Comparison of ENCODE assay signal across 8 cellular contexts in the genomic region with DNA sequence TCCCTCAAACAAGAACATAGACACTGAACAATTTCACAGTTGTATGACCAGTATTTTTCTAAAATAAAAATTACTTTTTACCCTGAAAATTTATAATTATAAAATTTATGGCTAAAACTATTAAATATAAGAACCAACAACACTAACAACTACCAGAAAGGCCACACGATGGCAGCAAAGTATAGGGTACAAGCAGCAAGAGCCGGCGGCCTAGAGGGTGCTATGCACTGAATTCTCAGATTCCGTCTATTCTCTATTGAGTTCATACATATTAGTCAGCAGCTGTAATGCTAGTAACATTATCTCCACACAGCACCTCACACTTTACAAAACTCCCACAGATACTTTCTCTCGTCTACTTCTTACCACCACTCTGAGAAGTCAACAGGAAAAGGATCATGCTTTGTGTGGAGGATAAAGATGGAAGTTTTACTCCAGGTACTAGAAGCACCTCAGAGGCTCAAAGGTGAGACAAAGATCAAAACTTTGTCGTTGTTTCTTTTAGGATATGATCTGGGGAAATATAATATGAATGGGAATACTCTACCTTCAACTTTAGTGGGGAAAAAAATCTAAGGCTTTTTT.
DNase-seq lines count a peak whose midpoint lies in the region; ATAC-seq and TF ChIP-seq lines count a peak whose summit lies in the region.

No MANE protein-coding gene starts in this region.

- H3K9me3 ChIP-seq in OCI-LY1 (ENCODE audit: low read length), result no peaks in the 10 kb centered on the region
- no peaks in the 10 kb centered on the region for H3K9me3 ChIP-seq in esophagus squamous epithelium
- H3K9me3 ChIP-seq in neural cell (ENCODE audit: low read length), result no peaks in the 10 kb centered on the region
- H3K9me3 ChIP-seq in tibial artery, result no peaks in the 10 kb centered on the region

- no peak overlapping the region for H3K4me3 ChIP-seq in OCI-LY1 (ENCODE audit: low read depth, low read length, poor library complexity, severe bottlenecking)
- no peak overlapping the region for H3K4me3 ChIP-seq in esophagus squamous epithelium
- no peak overlapping the region for H3K4me3 ChIP-seq in neural cell (ENCODE audit: low read length)
- H3K4me3 ChIP-seq in tibial artery, result no peak overlapping the region

- DNase-seq in DMS79 treated with DMSO at 0.1 percent for 48 hours (lab: John Stamatoyannopoulos, UW), result peak; percentile 51
- peak; percentile 43 for DNase-seq in activated T-cell treated with anti-CD3 and anti-CD28 coated beads for 24 hours (ENCODE audit: low read depth)
- DNase-seq in esophagus squamous epithelium (lab: John Stamatoyannopoulos, UW), result peak; percentile 1
- peak; percentile 71 to 81 for DNase-seq in tibial artery

- H3K27me3 ChIP-seq in OCI-LY1 (ENCODE audit: insufficient read depth, low read length), result no peaks in the 10 kb centered on the region
- no peaks in the 10 kb centered on the region for H3K27me3 ChIP-seq in esophagus squamous epithelium
- no peaks in the 10 kb centered on the region for H3K27me3 ChIP-seq in neural cell (ENCODE audit: insufficient read depth, low read depth, low read length)
- H3K27me3 ChIP-seq in tibial artery, result no peaks in the 10 kb centered on the region

- H3K4me1 ChIP-seq in OCI-LY1 (ENCODE audit: insufficient read depth, low read length, severe bottlenecking), result no peaks in the 10 kb centered on the region
- H3K4me1 ChIP-seq in esophagus squamous epithelium, result peaks cover 0 to 12% (median 0%) of the 10 kb centered on the region in 3 donors
- peaks cover 0 to 8% (median 0%) of the 10 kb centered on the region in 4 donors for H3K4me1 ChIP-seq in tibial artery

- no peak for TF ChIP-seq EP300 in Ishikawa (IDR thresholded peaks at IDR 0.05; ENCODE audit: borderline replicate concordance)
- no peak for TF ChIP-seq EP300 in neural cell (conservative IDR thresholded peaks at IDR 0.05; ENCODE audit: poor library complexity, severe bottlenecking)

- H3F3A ChIP-seq in OCI-LY1 (ENCODE audit: insufficient read depth, low read length) (no peaks in the 10 kb centered on the region), neural cell (ENCODE audit: insufficient read depth, low read length, poor library complexity, severe bottlenecking) (no peaks in the 10 kb centered on the region)

- H3K9ac ChIP-seq in OCI-LY1 (ENCODE audit: low read length) (no peak overlapping the region), neural cell (ENCODE audit: low read length) (no peak overlapping the region)

- ATAC-seq in GM21576 (IDR thresholded peaks at IDR 0.05; ENCODE audit: unreplicated experiment), result peak; percentile 84

- H2AFZ ChIP-seq in OCI-LY1 (ENCODE audit: low read length), result no peak overlapping the region
- H2AFZ ChIP-seq in neural cell (ENCODE audit: low read depth, low read length), result no peak overlapping the region

- 10 to 12% methylated on average over 6 of the region's 6 CpGs for WGBS in esophagus squamous epithelium, 2 donors

- H3K79me2 ChIP-seq in OCI-LY1 (ENCODE audit: insufficient read depth, low read length), result no peaks in the 10 kb centered on the region
- no peaks in the 10 kb centered on the region for H3K79me2 ChIP-seq in neural cell (replicated peaks; ENCODE audit: insufficient read depth, low read length)

- H3K9me2 ChIP-seq in OCI-LY1 (ENCODE audit: low read depth, low read length), result no peaks in the 10 kb centered on the region
- no peaks in the 10 kb centered on the region for H3K9me2 ChIP-seq in neural cell (ENCODE audit: insufficient read depth, low read length)

- intact Hi-C loops in esophagus squamous epithelium (cut with DNase I), result loop anchor here (5.0 kb wide), 1 partner anchor 236 kb away; no protein-coding TSS in a partner anchor
- intact Hi-C loops in tibial artery (cut with DNase I; ENCODE audit: low total_unique reads), result loop anchor here (5.0 kb wide), 1 partner anchor 236 kb away; no protein-coding TSS in a partner anchor

- TF ChIP-seq RAD21 in Ishikawa (IDR thresholded peaks at IDR 0.05; ENCODE audit: low read depth), result peak; percentile 93
- peak; percentile 97 for TF ChIP-seq RAD21 in neural cell (conservative IDR thresholded peaks at IDR 0.05)

- no peaks in the 10 kb centered on the region for H4K20me1 ChIP-seq in OCI-LY1 (ENCODE audit: insufficient read depth, low read length)
- H4K20me1 ChIP-seq in neural cell (ENCODE audit: insufficient read depth), result no peaks in the 10 kb centered on the region

- H3K4me2 ChIP-seq in OCI-LY1 (ENCODE audit: low read length) (no peak overlapping the region), neural cell (ENCODE audit: low read length) (no peak overlapping the region)

- H3K36me3 ChIP-seq in OCI-LY1 (ENCODE audit: insufficient read depth, low read length) (no peaks in the 10 kb centered on the region), esophagus squamous epithelium (no peaks in the 10 kb centered on the region), neural cell (ENCODE audit: insufficient read depth, low read length) (no peaks in the 10 kb centered on the region), tibial artery (no peaks in the 10 kb centered on the region)

- TF ChIP-seq POLR2A in esophagus squamous epithelium (IDR thresholded peaks at IDR 0.05), result no peak

- TF ChIP-seq CTCF in OCI-LY1 (IDR thresholded peaks at IDR 0.05; ENCODE audit: low read length) (peak; percentile 67), esophagus squamous epithelium (IDR thresholded peaks at IDR 0.05) (peak; percentile 24 to 73 (median 64)), neural cell (IDR thresholded peaks at IDR 0.05; ENCODE audit: poor library complexity, severe bottlenecking) (peak; percentile 87), tibial artery (IDR thresholded peaks at IDR 0.05) (peak; percentile 59 to 80)

- H3K27ac ChIP-seq in OCI-LY1 (ENCODE audit: low read depth, low read length, poor library complexity, severe bottlenecking) (no peak overlapping the region), esophagus squamous epithelium (no peak overlapping the region), neural cell (ENCODE audit: low read length) (no peak overlapping the region), tibial artery (no peak overlapping the region)

TF ChIP-seq in Ishikawa, 13 proteins besides CTCF, POLR2A, EP300 and RAD21 (continues in another document):
- TF ChIP-seq TAF1 (IDR thresholded peaks at IDR 0.05; ENCODE audit: low read depth) (no peak), TEAD4 (IDR thresholded peaks at IDR 0.05) (no peak), EGR1 (IDR thresholded peaks at IDR 0.05) (no peak), CREB1 (IDR thresholded peaks at IDR 0.05; ENCODE audit: low read depth) (no peak), FOXM1 (IDR thresholded peaks at IDR 0.05; ENCODE audit: borderline replicate concordance, low read depth) (no peak), NFIC (IDR thresholded peaks at IDR 0.05) (no peak), TCF12 (IDR thresholded peaks at IDR 0.05; ENCODE audit: low read depth) (no peak), ZBTB7A (IDR thresholded peaks at IDR 0.05; ENCODE audit: low read depth) (no peak)
- TF ChIP-seq, protein P1, sequence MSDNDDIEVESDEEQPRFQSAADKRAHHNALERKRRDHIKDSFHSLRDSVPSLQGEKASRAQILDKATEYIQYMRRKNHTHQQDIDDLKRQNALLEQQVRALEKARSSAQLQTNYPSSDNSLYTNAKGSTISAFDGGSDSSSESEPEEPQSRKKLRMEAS (IDR thresholded peaks at IDR 0.05), result no peak
- TF ChIP-seq, protein P2, sequence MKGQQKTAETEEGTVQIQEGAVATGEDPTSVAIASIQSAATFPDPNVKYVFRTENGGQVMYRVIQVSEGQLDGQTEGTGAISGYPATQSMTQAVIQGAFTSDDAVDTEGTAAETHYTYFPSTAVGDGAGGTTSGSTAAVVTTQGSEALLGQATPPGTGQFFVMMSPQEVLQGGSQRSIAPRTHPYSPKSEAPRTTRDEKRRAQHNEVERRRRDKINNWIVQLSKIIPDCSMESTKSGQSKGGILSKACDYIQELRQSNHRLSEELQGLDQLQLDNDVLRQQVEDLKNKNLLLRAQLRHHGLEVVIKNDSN (IDR thresholded peaks at IDR 0.05), result no peak

TF ChIP-seq in neural cell, 6 proteins besides CTCF, POLR2A, EP300 and RAD21:
- TF ChIP-seq EZH2 (IDR thresholded peaks at IDR 0.05; ENCODE audit: borderline replicate concordance, insufficient read depth, low read length, poor library complexity, severe bottlenecking) (no peak), REST (IDR thresholded peaks at IDR 0.05; ENCODE audit: borderline replicate concordance) (no peak), TAF1 (IDR thresholded peaks at IDR 0.05; ENCODE audit: low read depth) (no peak), MXI1 (conservative IDR thresholded peaks at IDR 0.05; ENCODE audit: poor library complexity, severe bottlenecking) (no peak), POLR2AphosphoS5 (IDR thresholded peaks at IDR 0.05) (no peak), SMC3 (conservative IDR thresholded peaks at IDR 0.05; ENCODE audit: poor library complexity) (peak; percentile 96)

Comparison
In these comparisons a context has a peak if more than half of its experiments do, and no peak if none do; other contexts are left out.
1. DNase-seq: peak in every context shown above with its lines; median percentile 76 in tibial artery; 51 in DMS79 treated with DMSO at 0.1 percent for 48 hours; 43 in activated T-cell treated with anti-CD3 and anti-CD28 coated beads for 24 hours; 1 in esophagus squamous epithelium.